1 cellular context compared by ENCODE assay signal in the genomic region with DNA sequence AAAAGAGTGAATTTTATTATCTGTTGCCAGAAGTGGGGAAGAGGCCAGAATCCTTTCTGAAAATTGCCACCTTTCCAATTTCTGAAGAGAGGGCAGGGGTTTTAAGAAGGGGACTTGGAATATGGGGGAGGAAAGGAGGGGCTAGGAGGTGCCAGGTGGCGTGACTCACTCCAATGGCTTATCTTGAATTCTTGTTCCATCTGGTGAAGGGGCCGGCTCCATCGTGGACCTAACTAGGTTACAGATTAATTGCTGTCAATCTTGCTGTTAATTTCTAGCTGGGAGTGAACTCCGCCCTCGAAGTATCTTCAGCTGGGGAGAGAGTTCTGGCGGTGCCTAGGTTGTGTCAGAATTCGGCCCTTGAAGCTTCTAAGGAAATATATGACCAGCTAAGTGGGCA.
TF ChIP-seq lines count a peak whose summit lies in the region.

No MANE protein-coding gene starts in this region.

TF ChIP-seq in K562, 482 proteins besides CTCF, POLR2A, EP300 and RAD21 (continued from another document and continues in another):
- TF ChIP-seq IRF2 (CRISPR knock-in tag; IDR thresholded peaks at IDR 0.05) (no peak), MTF1 (CRISPR knock-in tag; IDR thresholded peaks at IDR 0.05; ENCODE audit: borderline replicate concordance) (no peak), CBX8 (IDR thresholded peaks at IDR 0.05; ENCODE audit: borderline replicate concordance, extremely low read depth, low read depth, low read length, poor library complexity, severe bottlenecking) (no peak), ZC3H8 (IDR thresholded peaks at IDR 0.05) (no peak), CBFA2T3 (IDR thresholded peaks at IDR 0.05) (peak; percentile 67), ARID1B (IDR thresholded peaks at IDR 0.05) (peak; percentile 59; the same call in 1 of the 2 replicates), BRD9 (IDR thresholded peaks at IDR 0.05; ENCODE audit: low read depth, partially characterized antibody) (no peak), RAD51 (IDR thresholded peaks at IDR 0.05; ENCODE audit: borderline replicate concordance, low read depth) (no peak), CBX2 (IDR thresholded peaks at IDR 0.05; ENCODE audit: insufficient read depth, low read length, poor library complexity, severe bottlenecking) (no peak), MEIS2 (IDR thresholded peaks at IDR 0.05; ENCODE audit: partially characterized antibody) (peak; percentile 40), ILF3 (IDR thresholded peaks at IDR 0.05; ENCODE audit: borderline replicate concordance) (no peak), JUND (IDR thresholded peaks at IDR 0.05; ENCODE audit: borderline replicate concordance, low read depth, low read length) (peak; percentile 57), JUND (tag; IDR thresholded peaks at IDR 0.05; ENCODE audit: borderline replicate concordance, low read depth, low read length) (peak; percentile 54; the same call in 1 of the 3 replicates), TBL1XR1 (IDR thresholded peaks at IDR 0.05; ENCODE audit: low read length in 2 of 2) (no peak), FOXJ3 (CRISPR knock-in tag; IDR thresholded peaks at IDR 0.05) (no peak), CREM (IDR thresholded peaks at IDR 0.05; ENCODE audit: low read depth) (no peak), PCBP2 (IDR thresholded peaks at IDR 0.05; ENCODE audit: low read depth, low read length, poor library complexity, severe bottlenecking) (no peak), THRAP3 (IDR thresholded peaks at IDR 0.05; ENCODE audit: borderline replicate concordance) (no peak), DIDO1 (tag; IDR thresholded peaks at IDR 0.05; ENCODE audit: low read depth) (no peak), ETV1 (tag; conservative IDR thresholded peaks at IDR 0.05; ENCODE audit: low read depth) (no peak), RBFOX2 (IDR thresholded peaks at IDR 0.05; ENCODE audit: low read depth, low read length) (no peak), ZKSCAN3 (CRISPR knock-in tag; IDR thresholded peaks at IDR 0.05) (no peak), JUNB (CRISPR knock-in tag; conservative IDR thresholded peaks at IDR 0.05) (no peak), ARID2 (IDR thresholded peaks at IDR 0.05) (no peak), YY1 (IDR thresholded peaks at IDR 0.05; ENCODE audit: borderline replicate concordance in 1 of 3, control insufficient read depth in 1 of 3, extremely low read depth in 1 of 3, insufficient read depth in 3 of 3, insufficient read length in 1 of 3, insufficient replicate concordance in 2 of 3, low read depth in 1 of 3, low read length in 2 of 3) (no peak), HSF4 (CRISPR knock-in tag; IDR thresholded peaks at IDR 0.05; ENCODE audit: borderline replicate concordance) (no peak), DPF2 (IDR thresholded peaks at IDR 0.05) (0 out of 2 replicates have a peak, but pooled peaks have one; percentile 24), TCFL5 (CRISPR knock-in tag; conservative IDR thresholded peaks at IDR 0.05) (no peak), EHMT2 (IDR thresholded peaks at IDR 0.05) (no peak), MTA3 (IDR thresholded peaks at IDR 0.05; ENCODE audit: borderline replicate concordance) (no peak), TRIM28 (IDR thresholded peaks at IDR 0.05) (no peak), HDGF (IDR thresholded peaks at IDR 0.05) (no peak), SMARCA4 (IDR thresholded peaks at IDR 0.05) (0 out of 2 replicates have a peak, but pooled peaks have one; percentile 40), EP400 (IDR thresholded peaks at IDR 0.05) (no peak), IFI16 (CRISPR knock-in tag; IDR thresholded peaks at IDR 0.05) (no peak), ERF (CRISPR knock-in tag; IDR thresholded peaks at IDR 0.05) (no peak)
- TF ChIP-seq, protein P1, sequence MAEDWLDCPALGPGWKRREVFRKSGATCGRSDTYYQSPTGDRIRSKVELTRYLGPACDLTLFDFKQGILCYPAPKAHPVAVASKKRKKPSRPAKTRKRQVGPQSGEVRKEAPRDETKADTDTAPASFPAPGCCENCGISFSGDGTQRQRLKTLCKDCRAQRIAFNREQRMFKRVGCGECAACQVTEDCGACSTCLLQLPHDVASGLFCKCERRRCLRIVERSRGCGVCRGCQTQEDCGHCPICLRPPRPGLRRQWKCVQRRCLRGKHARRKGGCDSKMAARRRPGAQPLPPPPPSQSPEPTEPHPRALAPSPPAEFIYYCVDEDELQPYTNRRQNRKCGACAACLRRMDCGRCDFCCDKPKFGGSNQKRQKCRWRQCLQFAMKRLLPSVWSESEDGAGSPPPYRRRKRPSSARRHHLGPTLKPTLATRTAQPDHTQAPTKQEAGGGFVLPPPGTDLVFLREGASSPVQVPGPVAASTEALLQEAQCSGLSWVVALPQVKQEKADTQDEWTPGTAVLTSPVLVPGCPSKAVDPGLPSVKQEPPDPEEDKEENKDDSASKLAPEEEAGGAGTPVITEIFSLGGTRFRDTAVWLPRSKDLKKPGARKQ (CRISPR knock-in tag; IDR thresholded peaks at IDR 0.05), result no peak
- TF ChIP-seq, protein P2, sequence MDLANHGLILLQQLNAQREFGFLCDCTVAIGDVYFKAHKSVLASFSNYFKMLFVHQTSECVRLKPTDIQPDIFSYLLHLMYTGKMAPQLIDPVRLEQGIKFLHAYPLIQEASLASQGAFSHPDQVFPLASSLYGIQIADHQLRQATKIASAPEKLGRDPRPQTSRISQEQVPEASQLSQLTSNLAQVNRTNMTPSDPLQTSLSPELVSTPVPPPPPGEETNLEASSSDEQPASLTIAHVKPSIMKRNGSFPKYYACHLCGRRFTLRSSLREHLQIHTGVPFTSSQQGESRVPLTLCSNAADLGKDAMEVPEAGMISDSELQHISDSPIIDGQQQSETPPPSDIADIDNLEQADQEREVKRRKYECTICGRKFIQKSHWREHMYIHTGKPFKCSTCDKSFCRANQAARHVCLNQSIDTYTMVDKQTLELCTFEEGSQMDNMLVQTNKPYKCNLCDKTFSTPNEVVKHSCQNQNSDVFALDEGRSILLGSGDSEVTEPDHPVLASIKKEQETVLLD (IDR thresholded peaks at IDR 0.05), result no peak
- TF ChIP-seq, protein P3, sequence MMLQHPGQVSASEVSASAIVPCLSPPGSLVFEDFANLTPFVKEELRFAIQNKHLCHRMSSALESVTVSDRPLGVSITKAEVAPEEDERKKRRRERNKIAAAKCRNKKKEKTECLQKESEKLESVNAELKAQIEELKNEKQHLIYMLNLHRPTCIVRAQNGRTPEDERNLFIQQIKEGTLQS (IDR thresholded peaks at IDR 0.05), result 0 out of 2 replicates have a peak, but pooled peaks have one; percentile 11
- TF ChIP-seq, protein P3 (CRISPR knock-in tag; conservative IDR thresholded peaks at IDR 0.05), result no peak
- TF ChIP-seq, protein P4, sequence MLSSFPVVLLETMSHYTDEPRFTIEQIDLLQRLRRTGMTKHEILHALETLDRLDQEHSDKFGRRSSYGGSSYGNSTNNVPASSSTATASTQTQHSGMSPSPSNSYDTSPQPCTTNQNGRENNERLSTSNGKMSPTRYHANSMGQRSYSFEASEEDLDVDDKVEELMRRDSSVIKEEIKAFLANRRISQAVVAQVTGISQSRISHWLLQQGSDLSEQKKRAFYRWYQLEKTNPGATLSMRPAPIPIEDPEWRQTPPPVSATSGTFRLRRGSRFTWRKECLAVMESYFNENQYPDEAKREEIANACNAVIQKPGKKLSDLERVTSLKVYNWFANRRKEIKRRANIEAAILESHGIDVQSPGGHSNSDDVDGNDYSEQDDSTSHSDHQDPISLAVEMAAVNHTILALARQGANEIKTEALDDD (IDR thresholded peaks at IDR 0.05), result peak; percentile 50; the same call in 1 of the 2 replicates
- TF ChIP-seq, protein P5, sequence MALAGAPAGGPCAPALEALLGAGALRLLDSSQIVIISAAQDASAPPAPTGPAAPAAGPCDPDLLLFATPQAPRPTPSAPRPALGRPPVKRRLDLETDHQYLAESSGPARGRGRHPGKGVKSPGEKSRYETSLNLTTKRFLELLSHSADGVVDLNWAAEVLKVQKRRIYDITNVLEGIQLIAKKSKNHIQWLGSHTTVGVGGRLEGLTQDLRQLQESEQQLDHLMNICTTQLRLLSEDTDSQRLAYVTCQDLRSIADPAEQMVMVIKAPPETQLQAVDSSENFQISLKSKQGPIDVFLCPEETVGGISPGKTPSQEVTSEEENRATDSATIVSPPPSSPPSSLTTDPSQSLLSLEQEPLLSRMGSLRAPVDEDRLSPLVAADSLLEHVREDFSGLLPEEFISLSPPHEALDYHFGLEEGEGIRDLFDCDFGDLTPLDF (CRISPR knock-in tag; IDR thresholded peaks at IDR 0.05), result no peak
- TF ChIP-seq, protein P6, sequence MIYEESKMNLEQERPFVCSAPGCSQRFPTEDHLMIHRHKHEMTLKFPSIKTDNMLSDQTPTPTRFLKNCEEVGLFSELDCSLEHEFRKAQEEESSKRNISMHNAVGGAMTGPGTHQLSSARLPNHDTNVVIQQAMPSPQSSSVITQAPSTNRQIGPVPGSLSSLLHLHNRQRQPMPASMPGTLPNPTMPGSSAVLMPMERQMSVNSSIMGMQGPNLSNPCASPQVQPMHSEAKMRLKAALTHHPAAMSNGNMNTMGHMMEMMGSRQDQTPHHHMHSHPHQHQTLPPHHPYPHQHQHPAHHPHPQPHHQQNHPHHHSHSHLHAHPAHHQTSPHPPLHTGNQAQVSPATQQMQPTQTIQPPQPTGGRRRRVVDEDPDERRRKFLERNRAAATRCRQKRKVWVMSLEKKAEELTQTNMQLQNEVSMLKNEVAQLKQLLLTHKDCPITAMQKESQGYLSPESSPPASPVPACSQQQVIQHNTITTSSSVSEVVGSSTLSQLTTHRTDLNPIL (CRISPR knock-in tag; IDR thresholded peaks at IDR 0.05), result no peak
- TF ChIP-seq, protein P7, sequence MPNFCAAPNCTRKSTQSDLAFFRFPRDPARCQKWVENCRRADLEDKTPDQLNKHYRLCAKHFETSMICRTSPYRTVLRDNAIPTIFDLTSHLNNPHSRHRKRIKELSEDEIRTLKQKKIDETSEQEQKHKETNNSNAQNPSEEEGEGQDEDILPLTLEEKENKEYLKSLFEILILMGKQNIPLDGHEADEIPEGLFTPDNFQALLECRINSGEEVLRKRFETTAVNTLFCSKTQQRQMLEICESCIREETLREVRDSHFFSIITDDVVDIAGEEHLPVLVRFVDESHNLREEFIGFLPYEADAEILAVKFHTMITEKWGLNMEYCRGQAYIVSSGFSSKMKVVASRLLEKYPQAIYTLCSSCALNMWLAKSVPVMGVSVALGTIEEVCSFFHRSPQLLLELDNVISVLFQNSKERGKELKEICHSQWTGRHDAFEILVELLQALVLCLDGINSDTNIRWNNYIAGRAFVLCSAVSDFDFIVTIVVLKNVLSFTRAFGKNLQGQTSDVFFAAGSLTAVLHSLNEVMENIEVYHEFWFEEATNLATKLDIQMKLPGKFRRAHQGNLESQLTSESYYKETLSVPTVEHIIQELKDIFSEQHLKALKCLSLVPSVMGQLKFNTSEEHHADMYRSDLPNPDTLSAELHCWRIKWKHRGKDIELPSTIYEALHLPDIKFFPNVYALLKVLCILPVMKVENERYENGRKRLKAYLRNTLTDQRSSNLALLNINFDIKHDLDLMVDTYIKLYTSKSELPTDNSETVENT (CRISPR knock-in tag; IDR thresholded peaks at IDR 0.05), result no peak
- TF ChIP-seq, protein P8, sequence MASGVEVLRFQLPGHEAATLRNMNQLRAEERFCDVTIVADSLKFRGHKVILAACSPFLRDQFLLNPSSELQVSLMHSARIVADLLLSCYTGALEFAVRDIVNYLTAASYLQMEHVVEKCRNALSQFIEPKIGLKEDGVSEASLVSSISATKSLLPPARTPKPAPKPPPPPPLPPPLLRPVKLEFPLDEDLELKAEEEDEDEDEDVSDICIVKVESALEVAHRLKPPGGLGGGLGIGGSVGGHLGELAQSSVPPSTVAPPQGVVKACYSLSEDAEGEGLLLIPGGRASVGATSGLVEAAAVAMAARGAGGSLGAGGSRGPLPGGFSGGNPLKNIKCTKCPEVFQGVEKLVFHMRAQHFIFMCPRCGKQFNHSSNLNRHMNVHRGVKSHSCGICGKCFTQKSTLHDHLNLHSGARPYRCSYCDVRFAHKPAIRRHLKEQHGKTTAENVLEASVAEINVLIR (CRISPR knock-in tag; IDR thresholded peaks at IDR 0.05), result no peak
- TF ChIP-seq, protein P9, sequence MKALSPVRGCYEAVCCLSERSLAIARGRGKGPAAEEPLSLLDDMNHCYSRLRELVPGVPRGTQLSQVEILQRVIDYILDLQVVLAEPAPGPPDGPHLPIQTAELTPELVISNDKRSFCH (CRISPR knock-in tag; IDR thresholded peaks at IDR 0.05), result no peak
- TF ChIP-seq, protein P9 (tag; IDR thresholded peaks at IDR 0.05), result no peak
- TF ChIP-seq, protein P10, sequence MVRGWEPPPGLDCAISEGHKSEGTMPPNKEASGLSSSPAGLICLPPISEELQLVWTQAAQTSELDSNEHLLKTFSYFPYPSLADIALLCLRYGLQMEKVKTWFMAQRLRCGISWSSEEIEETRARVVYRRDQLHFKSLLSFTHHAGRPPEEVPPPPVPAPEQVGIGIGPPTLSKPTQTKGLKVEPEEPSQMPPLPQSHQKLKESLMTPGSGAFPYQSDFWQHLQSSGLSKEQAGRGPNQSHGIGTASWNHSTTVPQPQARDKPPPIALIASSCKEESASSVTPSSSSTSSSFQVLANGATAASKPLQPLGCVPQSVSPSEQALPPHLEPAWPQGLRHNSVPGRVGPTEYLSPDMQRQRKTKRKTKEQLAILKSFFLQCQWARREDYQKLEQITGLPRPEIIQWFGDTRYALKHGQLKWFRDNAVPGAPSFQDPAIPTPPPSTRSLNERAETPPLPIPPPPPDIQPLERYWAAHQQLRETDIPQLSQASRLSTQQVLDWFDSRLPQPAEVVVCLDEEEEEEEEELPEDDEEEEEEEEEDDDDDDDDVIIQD (CRISPR knock-in tag; IDR thresholded peaks at IDR 0.05), result no peak
- TF ChIP-seq, protein P11, sequence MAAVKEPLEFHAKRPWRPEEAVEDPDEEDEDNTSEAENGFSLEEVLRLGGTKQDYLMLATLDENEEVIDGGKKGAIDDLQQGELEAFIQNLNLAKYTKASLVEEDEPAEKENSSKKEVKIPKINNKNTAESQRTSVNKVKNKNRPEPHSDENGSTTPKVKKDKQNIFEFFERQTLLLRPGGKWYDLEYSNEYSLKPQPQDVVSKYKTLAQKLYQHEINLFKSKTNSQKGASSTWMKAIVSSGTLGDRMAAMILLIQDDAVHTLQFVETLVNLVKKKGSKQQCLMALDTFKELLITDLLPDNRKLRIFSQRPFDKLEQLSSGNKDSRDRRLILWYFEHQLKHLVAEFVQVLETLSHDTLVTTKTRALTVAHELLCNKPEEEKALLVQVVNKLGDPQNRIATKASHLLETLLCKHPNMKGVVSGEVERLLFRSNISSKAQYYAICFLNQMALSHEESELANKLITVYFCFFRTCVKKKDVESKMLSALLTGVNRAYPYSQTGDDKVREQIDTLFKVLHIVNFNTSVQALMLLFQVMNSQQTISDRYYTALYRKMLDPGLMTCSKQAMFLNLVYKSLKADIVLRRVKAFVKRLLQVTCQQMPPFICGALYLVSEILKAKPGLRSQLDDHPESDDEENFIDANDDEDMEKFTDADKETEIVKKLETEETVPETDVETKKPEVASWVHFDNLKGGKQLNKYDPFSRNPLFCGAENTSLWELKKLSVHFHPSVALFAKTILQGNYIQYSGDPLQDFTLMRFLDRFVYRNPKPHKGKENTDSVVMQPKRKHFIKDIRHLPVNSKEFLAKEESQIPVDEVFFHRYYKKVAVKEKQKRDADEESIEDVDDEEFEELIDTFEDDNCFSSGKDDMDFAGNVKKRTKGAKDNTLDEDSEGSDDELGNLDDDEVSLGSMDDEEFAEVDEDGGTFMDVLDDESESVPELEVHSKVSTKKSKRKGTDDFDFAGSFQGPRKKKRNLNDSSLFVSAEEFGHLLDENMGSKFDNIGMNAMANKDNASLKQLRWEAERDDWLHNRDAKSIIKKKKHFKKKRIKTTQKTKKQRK (IDR thresholded peaks at IDR 0.05; ENCODE audit: borderline replicate concordance, low read depth, low read length), result no peak
